ENCODE assay signal across 7 cellular contexts in the genomic region with DNA sequence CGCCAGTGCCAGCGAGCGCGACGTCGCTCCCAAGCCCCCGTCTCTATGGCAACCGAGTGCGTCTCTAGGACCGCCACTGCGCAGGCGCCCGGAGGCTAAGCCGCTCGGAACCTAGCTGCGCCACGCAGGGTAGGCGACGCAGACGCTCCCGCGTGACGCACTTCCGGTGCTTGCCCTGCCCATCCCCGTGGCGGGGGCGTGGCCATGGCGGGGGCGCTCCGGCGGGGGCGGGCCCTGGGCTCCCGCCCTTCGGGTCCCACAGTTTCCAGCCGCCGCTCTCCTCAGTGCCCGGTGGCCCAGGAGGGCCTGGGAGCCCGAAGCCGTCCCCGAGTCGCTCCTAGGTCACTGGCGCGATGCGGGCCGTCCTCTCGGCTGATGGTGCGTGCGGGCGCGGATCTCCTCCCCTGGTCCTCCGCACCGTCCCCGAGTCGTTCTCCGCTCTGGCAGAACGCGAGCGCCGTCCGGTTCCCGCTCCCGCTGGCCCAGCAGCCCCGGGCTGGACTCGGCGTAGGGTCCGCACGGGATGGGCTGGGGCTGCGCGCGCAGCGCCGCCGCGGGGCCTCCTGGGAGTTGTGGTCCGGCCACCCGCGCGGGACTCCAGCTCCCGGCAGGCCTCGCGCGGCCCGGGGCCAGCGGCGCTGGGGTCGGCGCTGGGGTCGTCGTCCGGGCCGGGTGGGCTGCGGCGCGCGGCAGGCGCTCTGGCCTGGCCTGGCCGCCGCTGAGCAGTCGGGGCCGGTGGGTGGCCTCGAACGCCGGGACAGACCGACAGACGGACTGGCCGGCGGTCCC.
DNase-seq lines count a peak whose midpoint lies in the region; ATAC-seq and TF ChIP-seq lines count a peak whose summit lies in the region.

A gene (plus strand): TSS at position 245 of the 789 bp plus-strand sequence. CDS start 7,953 bp downstream, outside the sequence.

- DNase-seq in NCI-H2029 treated with DMSO at 0.1 percent for 48 hours (lab: John Stamatoyannopoulos, UW): peak; percentile 78
- peak; percentile 96 for DNase-seq in T1000 (lab: John Stamatoyannopoulos, UW)
- DNase-seq in astrocyte of the hippocampus (ENCODE audit: low read depth, low spot score): peak; percentile 99
- peak; percentile 94 to 97 for DNase-seq in hippocampal formation (lab: John Stamatoyannopoulos, UW)
- DNase-seq in retinal pigment epithelial cell (ENCODE audit: low read depth): peak; percentile 86

- peak; percentile 85 for ATAC-seq in GM18511 (IDR thresholded peaks at IDR 0.05; ENCODE audit: unreplicated experiment)
- peak; percentile 83 for ATAC-seq in HG02981 (IDR thresholded peaks at IDR 0.05; ENCODE audit: unreplicated experiment)

- H3K4me3 ChIP-seq in retinal pigment epithelial cell (ENCODE audit: low read length): peak within 1 kb of the TSS; percentile 85

- TF ChIP-seq CTCF in retinal pigment epithelial cell (conservative IDR thresholded peaks at IDR 0.05; ENCODE audit: low read depth, low read length): no peak

Comparison
In these comparisons a context has a peak if more than half of its experiments do, and no peak if none do; other contexts are left out.
1. Peak in every context shown above with its lines: DNase-seq, ATAC-seq and H3K4me3 ChIP-seq.